ENCODE assay signal across 9 cellular contexts in genomic region chr3:157953565-157953964, GRCh38.
"Had no signal": no experiment of that assay in that cellular context is flagged by ENCODE, and none has a peak within 500 bp of the region (broad histone marks: within the 10 kb centered on the region; RNA-seq: fewer than 3 reads in every experiment).

No MANE protein-coding gene starts in this region.

- H3K27ac ChIP-seq: KMS-11 had no signal

- H3K4me3 Mint-ChIP-seq: H9 had no signal

- H3K4me2 ChIP-seq: KMS-11 had no signal

- H3K27ac Mint-ChIP-seq: H9 had no signal

- DNase-seq: GOT3, H9, HCEC 1CT, IMR-90, Karpas-422, KBM-7 had no signal

- FAIRE-seq: H54, HTR-8/SVneo had no signal

- H3K9ac ChIP-seq: KMS-11 had no signal
